In the genomic region with DNA sequence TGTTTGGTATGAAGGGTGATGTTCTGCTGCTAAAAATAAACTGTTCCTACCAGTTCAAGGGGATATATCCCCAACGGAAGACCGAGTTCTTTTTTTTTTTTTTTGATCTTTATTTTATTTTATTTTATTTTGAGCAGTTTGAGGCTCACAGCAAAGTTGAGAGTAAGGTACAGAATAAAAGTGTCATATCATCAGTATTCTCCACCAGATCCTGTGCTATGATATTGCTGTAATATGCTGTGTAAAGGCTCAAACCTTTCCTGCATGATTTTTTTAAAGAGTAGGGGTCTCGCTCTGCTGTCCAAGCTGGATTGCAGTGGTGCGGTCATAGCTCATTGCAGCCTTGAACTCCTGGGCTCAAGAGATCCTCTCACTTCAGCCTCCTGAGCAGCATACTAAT, we compare ENCODE assay signal across 35 cellular contexts.
"Had no signal": no experiment of that assay in that cellular context is flagged by ENCODE, and none has a peak within 500 bp of the region (broad histone marks: within the 10 kb centered on the region; RNA-seq: fewer than 3 reads in every experiment).

No MANE protein-coding gene starts in this region.

- ATAC-seq: activated CD8-positive, alpha-beta T cell treated with anti-CD3 and anti-CD28 coated beads for 36 hours; activated naive CD4-positive, alpha-beta T cell treated with anti-CD3 and anti-CD28 coated beads, Interleukin-2, amount 50 U/mL, for 72 hours; activated T-cell treated with anti-CD3 and anti-CD28 coated beads, Interleukin-2, amount 50 U/mL, for 4 hours; activated T-cell treated with anti-CD3 and anti-CD28 coated beads, Interleukin-2, amount 50 U/mL, for 72 hours; activated T-helper 17 cell treated with anti-CD3 and anti-CD28 coated beads, Interleukin-2, amount 50 U/mL, for 72 hours; body of pancreas; T-cell had no signal

- H3K36me3 Mint-ChIP-seq: activated naive CD4-positive, alpha-beta T cell treated with anti-CD3 and anti-CD28 coated beads, Interleukin-2, amount 50 U/mL, for 72 hours had no signal

- H3K4me3 Mint-ChIP-seq: activated B cell treated with CpG ODN at 0.5 μM for 24 hours; activated CD4-positive, alpha-beta memory T cell treated with anti-CD3 and anti-CD28 coated beads for 36 hours; activated CD8-positive, alpha-beta T cell treated with anti-CD3 and anti-CD28 coated beads for 36 hours; activated naive CD4-positive, alpha-beta T cell treated with anti-CD3 and anti-CD28 coated beads for 36 hours; activated naive CD8-positive, alpha-beta T cell treated with anti-CD3 and anti-CD28 coated beads for 36 hours; activated T-cell treated with anti-CD3 and anti-CD28 coated beads, Interleukin-2, amount 50 U/mL, for 4 hours; activated T-cell treated with anti-CD3 and anti-CD28 coated beads, Interleukin-2, amount 50 U/mL, for 72 hours; activated T-helper 1 cell treated with anti-CD3 and anti-CD28 coated beads, Interleukin-12 subunit alpha, Interleukin-12 subunit beta, Interleukin-2, Interleukin-4 antibody, amounts not matched to agents 30 ng/mL and 10 ng/mL and 1 ng/mL, durations not matched to agents 14 hours and 24 hours and 36 hours; activated T-helper 17 cell treated with anti-CD3 and anti-CD28 coated beads, Interleukin-2, amount 50 U/mL, for 72 hours; T-cell; T-helper 1 cell treated with Interleukin-12 subunit alpha and Interleukin-12 subunit beta and Interleukin-4 antibody, amounts not matched to agents 30 μg/mL and 1 μg/mL, for 36 hours; T-helper 2 cell treated with Interferon-gamma antibody and Interleukin-4, amounts not matched to agents 5 μg/mL and 100 μg/mL, for 36 hours had no signal

- H3K4me1 ChIP-seq: adrenal gland, body of pancreas, breast epithelium had no signal

- H3K4me3 ChIP-seq: adrenal gland, body of pancreas, breast epithelium had no signal

- FAIRE-seq: astrocyte had no signal

- H3K27ac ChIP-seq: adrenal gland, body of pancreas, brain microvascular endothelial cell, breast epithelium, VCaP had no signal

- H3K27me3 Mint-ChIP-seq: activated B cell treated with CpG ODN at 0.5 μM for 24 hours; activated CD4-positive, alpha-beta memory T cell treated with anti-CD3 and anti-CD28 coated beads for 36 hours; activated CD8-positive, alpha-beta T cell treated with anti-CD3 and anti-CD28 coated beads for 36 hours; activated naive CD8-positive, alpha-beta T cell treated with anti-CD3 and anti-CD28 coated beads for 36 hours; activated T-helper 17 cell treated with anti-CD3 and anti-CD28 coated beads, Interleukin-2, amount 50 U/mL, for 72 hours; T-cell had no signal

- H3K27me3 ChIP-seq: adrenal gland, body of pancreas, brain microvascular endothelial cell, breast epithelium had no signal

- H3K36me3 ChIP-seq: adrenal gland, brain microvascular endothelial cell, breast epithelium had no signal

- H3K9me3 ChIP-seq: adrenal gland, body of pancreas, breast epithelium had no signal

- DNase-seq: activated B cell treated with CpG ODN at 0.5 μM for 24 hours; activated CD4-positive, alpha-beta memory T cell treated with anti-CD3 and anti-CD28 coated beads for 36 hours; activated CD4-positive, alpha-beta T cell treated with anti-CD3 and anti-CD28 coated beads for 48 hours; activated CD4-positive, alpha-beta T cell treated with anti-CD3 and anti-CD28 coated beads, Interleukin-2, amount 50 U/mL, for 1 hour; activated CD4-positive, alpha-beta T cell treated with anti-CD3 and anti-CD28 coated beads, Interleukin-2, amount 50 U/mL, for 4 hours; activated CD4-positive, CD25-positive, alpha-beta regulatory T cell treated with anti-CD3 and anti-CD28 coated beads, Interleukin-2, amount 50 U/mL, for 72 hours; activated CD8-positive, alpha-beta memory T cell treated with anti-CD3 and anti-CD28 coated beads, Interleukin-2, amount 50 U/mL, for 4 hours; activated CD8-positive, alpha-beta T cell treated with anti-CD3 and anti-CD28 coated beads for 36 hours; activated effector memory CD4-positive, alpha-beta T cell treated with anti-CD3 and anti-CD28 coated beads, Interleukin-2, amount 50 U/mL, for 16 hours; activated gamma-delta T cell treated with Interleukin-2 at 50 U/mL for 16 hours; activated naive CD4-positive, alpha-beta T cell; activated naive CD4-positive, alpha-beta T cell treated with anti-CD3 and anti-CD28 coated beads for 36 hours; activated naive CD4-positive, alpha-beta T cell treated with anti-CD3 and anti-CD28 coated beads, Interleukin-2, amount 50 U/mL, for 16 hours; activated naive CD8-positive, alpha-beta T cell treated with anti-CD3 and anti-CD28 coated beads for 36 hours; activated T-cell treated with anti-CD3 and anti-CD28 coated beads for 4 hours; activated T-cell treated with anti-CD3 and anti-CD28 coated beads, Interleukin-2, amount 50 U/mL, for 1 hour; activated T-cell treated with anti-CD3 and anti-CD28 coated beads, Interleukin-2, amount 50 U/mL, for 4 hours; activated T-cell treated with anti-CD3 and anti-CD28 coated beads, Interleukin-2, amount 50 U/mL, for 72 hours; adrenal gland; amniotic stem cell; aorta; body of pancreas; brain microvascular endothelial cell; central memory CD4-positive, alpha-beta T cell; T-cell; T-helper 2 cell; T-helper 9 cell had no signal

- H3K27ac Mint-ChIP-seq: activated B cell treated with CpG ODN at 0.5 μM for 24 hours; activated CD4-positive, alpha-beta memory T cell treated with anti-CD3 and anti-CD28 coated beads for 36 hours; activated CD8-positive, alpha-beta T cell treated with anti-CD3 and anti-CD28 coated beads for 36 hours; activated naive CD4-positive, alpha-beta T cell treated with anti-CD3 and anti-CD28 coated beads for 36 hours; activated naive CD8-positive, alpha-beta T cell treated with anti-CD3 and anti-CD28 coated beads for 36 hours; activated T-cell treated with anti-CD3 and anti-CD28 coated beads, Interleukin-2, amount 50 U/mL, for 72 hours; T-helper 1 cell treated with Interleukin-12 subunit alpha and Interleukin-12 subunit beta and Interleukin-4 antibody, amounts not matched to agents 30 μg/mL and 1 μg/mL, for 36 hours; T-helper 2 cell treated with Interferon-gamma antibody and Interleukin-4, amounts not matched to agents 5 μg/mL and 100 μg/mL, for 36 hours had no signal

- H3K9me3 Mint-ChIP-seq: activated B cell treated with CpG ODN at 0.5 μM for 24 hours; activated CD4-positive, alpha-beta memory T cell treated with anti-CD3 and anti-CD28 coated beads for 36 hours; activated CD8-positive, alpha-beta T cell treated with anti-CD3 and anti-CD28 coated beads for 36 hours; activated naive CD4-positive, alpha-beta T cell treated with anti-CD3 and anti-CD28 coated beads for 36 hours; activated naive CD4-positive, alpha-beta T cell treated with anti-CD3 and anti-CD28 coated beads, Interleukin-2, amount 50 U/mL, for 72 hours; activated naive CD8-positive, alpha-beta T cell treated with anti-CD3 and anti-CD28 coated beads for 36 hours; activated T-cell treated with anti-CD3 and anti-CD28 coated beads, Interleukin-2, amount 50 U/mL, for 4 hours; activated T-cell treated with anti-CD3 and anti-CD28 coated beads, Interleukin-2, amount 50 U/mL, for 72 hours; activated T-helper 1 cell treated with anti-CD3 and anti-CD28 coated beads, Interleukin-12 subunit alpha, Interleukin-12 subunit beta, Interleukin-2, Interleukin-4 antibody, amounts not matched to agents 30 ng/mL and 10 ng/mL and 1 ng/mL, durations not matched to agents 14 hours and 24 hours and 36 hours; activated T-helper 17 cell treated with anti-CD3 and anti-CD28 coated beads, Interleukin-2, amount 50 U/mL, for 72 hours; T-cell; T-helper 1 cell treated with Interleukin-12 subunit alpha and Interleukin-12 subunit beta and Interleukin-4 antibody, amounts not matched to agents 30 μg/mL and 1 μg/mL, for 36 hours; T-helper 2 cell treated with Interferon-gamma antibody and Interleukin-4, amounts not matched to agents 5 μg/mL and 100 μg/mL, for 36 hours had no signal
